ENCODE assay signal across 25 cellular contexts in the genomic region with DNA sequence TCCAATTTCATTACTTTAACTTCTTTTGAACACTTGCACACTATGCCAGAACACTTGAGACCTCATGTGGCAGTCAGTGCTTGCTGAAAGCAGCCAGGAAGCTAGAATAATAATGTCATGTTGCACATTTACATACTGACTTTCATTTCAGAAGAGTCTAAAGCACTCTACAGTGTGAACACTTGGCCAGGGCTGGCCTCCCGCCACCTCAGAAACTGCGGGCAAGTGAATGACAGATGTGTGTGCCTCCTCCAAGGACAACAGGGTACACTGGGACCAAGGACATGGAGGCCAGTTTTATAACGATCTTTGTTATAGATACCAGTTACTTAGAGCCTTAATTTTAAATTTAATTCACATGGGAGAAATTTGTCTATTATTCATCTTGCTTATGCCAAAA.
"Had no signal": no experiment of that assay in that cellular context is flagged by ENCODE, and none has a peak within 500 bp of the region (broad histone marks: within the 10 kb centered on the region; RNA-seq: fewer than 3 reads in every experiment).

No MANE protein-coding gene starts in this region.

- H3K4me1 Mint-ChIP-seq: activated naive CD8-positive, alpha-beta T cell treated with anti-CD3 and anti-CD28 coated beads, Interleukin-2, amount 50 U/mL, for 24 hours had no signal

- H3K4me3 Mint-ChIP-seq: activated CD8-positive, alpha-beta T cell treated with anti-CD3 and anti-CD28 coated beads, Interleukin-2, amount 10 ng/mL, durations not matched to agents 7 days and 5 days; activated naive CD8-positive, alpha-beta T cell treated with anti-CD3 and anti-CD28 coated beads, Interleukin-2, amount 50 U/mL, for 24 hours had no signal

- H3K27ac Mint-ChIP-seq: activated CD8-positive, alpha-beta T cell treated with anti-CD3 and anti-CD28 coated beads, Interleukin-2, amount 10 ng/mL, durations not matched to agents 7 days and 5 days; activated naive CD4-positive, alpha-beta T cell treated with anti-CD3 and anti-CD28 coated beads, Interleukin-2, amount 50 U/mL, for 72 hours; activated naive CD8-positive, alpha-beta T cell treated with anti-CD3 and anti-CD28 coated beads, Interleukin-2, amount 50 U/mL, for 24 hours had no signal

- H3K9me3 Mint-ChIP-seq: activated naive CD4-positive, alpha-beta T cell treated with anti-CD3 and anti-CD28 coated beads, Interleukin-2, amount 50 U/mL, for 72 hours; activated naive CD8-positive, alpha-beta T cell treated with anti-CD3 and anti-CD28 coated beads, Interleukin-2, amount 50 U/mL, for 24 hours had no signal

- ATAC-seq: activated CD4-positive, CD25-positive, alpha-beta regulatory T cell treated with anti-CD3 and anti-CD28 coated beads, Interleukin-2, amount 50 U/mL, for 24 hours; activated CD8-positive, alpha-beta T cell treated with anti-CD3 and anti-CD28 coated beads, Interleukin-2, amount 10 ng/mL, durations not matched to agents 7 days and 5 days; activated naive CD4-positive, alpha-beta T cell treated with anti-CD3 and anti-CD28 coated beads, Interleukin-2, amount 50 U/mL, for 72 hours; activated naive CD8-positive, alpha-beta T cell treated with anti-CD3 and anti-CD28 coated beads, Interleukin-2, amount 50 U/mL, for 24 hours; SK-N-SH treated with all-trans-retinoic acid at 6 μM for 48 hours had no signal

- DNase-seq: activated CD4-positive, alpha-beta T cell treated with anti-CD3 and anti-CD28 coated beads for 4 hours; activated CD4-positive, alpha-beta T cell treated with anti-CD3 and anti-CD28 coated beads, Interleukin-2, amount 50 U/mL, for 4 hours; activated CD8-positive, alpha-beta memory T cell treated with anti-CD3 and anti-CD28 coated beads, Interleukin-2, amount 50 U/mL, for 48 hours; activated CD8-positive, alpha-beta T cell treated with anti-CD3 and anti-CD28 coated beads, Interleukin-2, amount 10 ng/mL, durations not matched to agents 7 days and 5 days; activated effector memory CD4-positive, alpha-beta T cell treated with Interleukin-2 at 50 U/mL for 16 hours; activated naive CD4-positive, alpha-beta T cell; activated naive CD8-positive, alpha-beta T cell treated with anti-CD3 and anti-CD28 coated beads, Interleukin-2, amount 50 U/mL, for 24 hours; activated T-cell treated with anti-CD3 and anti-CD28 coated beads, Interleukin-2, amount 50 U/mL, for 1 hour; amygdala; caudate nucleus; MG63; MV-4-11; NCI-H1092 treated with DMSO at 0.1 percent for 48 hours; NCI-H1417 treated with DMSO at 0.1 percent for 48 hours; NCI-H1694; NCI-H2081; NCI-H2171 treated with DMSO at 0.1 percent for 48 hours; NCI-H226; NCI-H510A; NCI-H526 treated with DMSO at 0.1 percent for 48 hours; NCI-H82; SW 1271 had no signal
